In genomic region chr11:61889831-61890230, GRCh38 we compare ENCODE assay signal across 11 cellular contexts. TPM values are rescaled to one million over a fixed set of nuclear protein-coding genes. Genes with fewer than 3 reads are reported as not detected.
A peak's percentile ranks its signal among the peaks of the same experiment; 100 is the strongest.
DNase-seq lines count a peak whose midpoint lies in the region; ATAC-seq and TF ChIP-seq lines count a peak whose summit lies in the region.
"Had no signal": no experiment of that assay in that cellular context is flagged by ENCODE, and none has a peak within 500 bp of the region (broad histone marks: within the 10 kb centered on the region; RNA-seq: fewer than 3 reads in every experiment).

No MANE protein-coding gene starts in this region.

- H3K27me3 ChIP-seq in HUES48 (ENCODE audit: control insufficient read depth, insufficient read depth, low read length): no peaks in the 10 kb centered on the region

- H3K27ac ChIP-seq in HUES48 (ENCODE audit: low read depth, low read length): no peak overlapping the region

- ATAC-seq in HG02973 (IDR thresholded peaks at IDR 0.05; ENCODE audit: unreplicated experiment): no peak
- ATAC-seq in HG03135 (IDR thresholded peaks at IDR 0.05; ENCODE audit: unreplicated experiment): no peak

- H3K4me3 ChIP-seq in AG09309 (ENCODE audit: control insufficient read depth, low read depth, low read length) (peak overlapping the region; percentile 99), HUES48 (ENCODE audit: low read depth, low read length) (peak overlapping the region; percentile 87; the same call in 1 of the 2 replicates)

- H3K27me3 Mint-ChIP-seq in brain (peaks cover 7% of the 10 kb centered on the region), nephron progenitor cell (ENCODE audit: low read depth, poor library complexity) (peaks cover 28% of the 10 kb centered on the region)

- peaks cover 4% of the 10 kb centered on the region for H3K36me3 Mint-ChIP-seq in brain
- no peaks in the 10 kb centered on the region for H3K36me3 Mint-ChIP-seq in nephron progenitor cell (ENCODE audit: low read depth)

- H3K4me1 ChIP-seq in HUES48 (ENCODE audit: control insufficient read depth, insufficient read depth, low read length): no peaks in the 10 kb centered on the region

- no peaks in the 10 kb centered on the region for H3K36me3 ChIP-seq in HUES48 (ENCODE audit: control insufficient read depth, insufficient read depth, low read length)

- H3K4me3 Mint-ChIP-seq in brain: peak overlapping the region; percentile 56 to 86 (median 60)
- peak overlapping the region; percentile 52 for H3K4me3 Mint-ChIP-seq in nephron progenitor cell

- peaks cover 11% of the 10 kb centered on the region for H3K4me1 Mint-ChIP-seq in brain
- peaks cover 4% of the 10 kb centered on the region for H3K4me1 Mint-ChIP-seq in nephron progenitor cell

- no peak overlapping the region for H3K9ac ChIP-seq in HUES48 (ENCODE audit: low read depth, low read length)

- H3K27ac Mint-ChIP-seq in brain: no peak overlapping the region
- no peak overlapping the region for H3K27ac Mint-ChIP-seq in nephron progenitor cell

- no peak for TF ChIP-seq CTCF in AG09309 (IDR thresholded peaks at IDR 0.05; ENCODE audit: control insufficient read depth, insufficient read depth, low read depth, low read length, missing control alignments)
- TF ChIP-seq CTCF in brain (conservative IDR thresholded peaks at IDR 0.05): no peak
- no peak for TF ChIP-seq CTCF in nephron progenitor cell (IDR thresholded peaks at IDR 0.05)

- peaks cover 0 to 7% (median 0%) of the 10 kb centered on the region in 5 experiments for H3K9me3 Mint-ChIP-seq in brain
- no peaks in the 10 kb centered on the region for H3K9me3 Mint-ChIP-seq in nephron progenitor cell
- H3K9me3 Mint-ChIP-seq: stimulated activated naive CD8-positive, alpha-beta T cell treated with anti-CD3 and anti-CD28 coated beads, Interleukin-15, amount 100 ng/mL, for 72 hours had no signal

- DNase-seq in AG09309 (ENCODE audit: low read depth) (no peak), nephron progenitor cell (no peak), NOMO-1 (lab: John Stamatoyannopoulos, UW; ENCODE audit: unreplicated experiment in 2 of 2) (no peak), retina (no peak)
- DNase-seq: DMS 273 treated with DMSO at 0.1 percent for 48 hours, NCI-H1417 treated with DMSO at 0.1 percent for 48 hours had no signal

- H3K9me3 ChIP-seq in HUES48 (ENCODE audit: control insufficient read depth, insufficient read depth, low read length): no peaks in the 10 kb centered on the region

RNA-seq across cellular contexts. Expression of gene FADS3, which starts 1.5 kb away (rescaled TPM):
- 13.7 TPM for polyA plus RNA-seq in brain (ENCODE audit: insufficient read depth, low read depth, low replicate concordance)

RNA-seq across cellular contexts. Expression of gene RAB3IL1, which starts 27.5 kb away (rescaled TPM):
- 5.9 TPM for polyA plus RNA-seq in brain (ENCODE audit: insufficient read depth, low read depth, low replicate concordance)
